ENCODE assay signal across 8 cellular contexts in genomic region chr15:89441295-89441762, GRCh38. TPM values are rescaled to one million over a fixed set of nuclear protein-coding genes. Genes with fewer than 3 reads are reported as not detected.
DNase-seq lines count a peak whose midpoint lies in the region; ATAC-seq and TF ChIP-seq lines count a peak whose summit lies in the region.

No MANE protein-coding gene starts in this region.

- DNase-seq in H7 (peak; percentile 73), left lobe of liver (ENCODE audit: low spot score) (no peak), NCI-H1930 (lab: John Stamatoyannopoulos, UW) (no peak), brain microvascular endothelial cell (no peak), NCI-H345 treated with DMSO at 0.1 percent for 48 hours (lab: John Stamatoyannopoulos, UW; ENCODE audit: unreplicated experiment) (no peak), cardiac septum (ENCODE audit: low spot score) (no peak)

- TF ChIP-seq CTCF in brain microvascular endothelial cell (IDR thresholded peaks at IDR 0.05; ENCODE audit: low read depth, low read length, missing control alignments) = no peak

- H3K27me3 ChIP-seq in H7 (ENCODE audit: control insufficient read depth, insufficient read depth, low read length) (peaks cover 4% of the 10 kb centered on the region), brain microvascular endothelial cell (replicated peaks) (peaks cover 25% of the 10 kb centered on the region)

- in situ Hi-C loops in brain microvascular endothelial cell (cut with HindIII; ENCODE audit: low pct_ligation_motif_present, low sequenced_read_pairs) = no loop called here

- intact Hi-C loops in cardiac septum (cut with DNase I) = no loop called here

- no peaks in the 10 kb centered on the region for H3K36me3 ChIP-seq in H7 (replicated peaks; ENCODE audit: control insufficient read depth, insufficient read depth, low read length)
- H3K36me3 ChIP-seq in brain microvascular endothelial cell (replicated peaks) = no peaks in the 10 kb centered on the region

- H3K27ac ChIP-seq in brain microvascular endothelial cell = no peak overlapping the region

- no peak overlapping the region for H3K4me3 ChIP-seq in H7 (ENCODE audit: insufficient read depth, low read depth, low read length)
- no peak overlapping the region for H3K4me3 ChIP-seq in brain microvascular endothelial cell (ENCODE audit: low read depth, low read length)

- ATAC-seq in GM18909 (IDR thresholded peaks at IDR 0.05; ENCODE audit: poor library complexity, unreplicated experiment) (peak; percentile 98), HG03558 (IDR thresholded peaks at IDR 0.05; ENCODE audit: extremely low read depth, unreplicated experiment) (peak; percentile 87), left lobe of liver (peak; percentile 28)

RNA-seq across cellular contexts. Expression of gene RHCG, which starts 55.1 kb away (rescaled TPM):
- 0.67 TPM in 1 of 2 replicates, not detected in the other for total RNA-seq in H7 (2014; rRNA removed; shearing (Covaris generic))
- total RNA-seq in left lobe of liver (0.15 TPM), cardiac septum (2.0 TPM)

Comparison
In these comparisons a context has a peak if more than half of its experiments do, and no peak if none do; other contexts are left out.
1. ATAC-seq: peak in every context shown above with its lines; median percentile 98 in GM18909; 87 in HG03558; 28 in left lobe of liver.